10 cellular contexts compared by ENCODE assay signal in genomic region chr17:28684963-28685362, GRCh38. TPM values are rescaled to one million over a fixed set of nuclear protein-coding genes. Genes with fewer than 3 reads are reported as not detected.
DNase-seq lines count a peak whose midpoint lies in the region; ATAC-seq and TF ChIP-seq lines count a peak whose summit lies in the region.
"Had no signal": no experiment of that assay in that cellular context is flagged by ENCODE, and none has a peak within 500 bp of the region (broad histone marks: within the 10 kb centered on the region; RNA-seq: fewer than 3 reads in every experiment).

No MANE protein-coding gene starts in this region.

- H3K27ac ChIP-seq in RWPE2 (ENCODE audit: poor library complexity, severe bottlenecking) (no peak overlapping the region), smooth muscle cell (ENCODE audit: low read depth) (no peak overlapping the region)
- H3K27ac ChIP-seq: thoracic aorta had no signal

- H3K4me3 ChIP-seq in RWPE2 (ENCODE audit: severe bottlenecking) (no peak overlapping the region), smooth muscle cell (no peak overlapping the region)
- H3K4me3 ChIP-seq: thoracic aorta had no signal

- H3K36me3 ChIP-seq in RWPE2 (ENCODE audit: low read depth) (peaks cover 99% of the 10 kb centered on the region), smooth muscle cell (ENCODE audit: low read depth) (peaks cover 79% of the 10 kb centered on the region)

- TF ChIP-seq CTCF in RWPE2 (IDR thresholded peaks at IDR 0.05; ENCODE audit: poor library complexity, severe bottlenecking) (peak; percentile 27), smooth muscle cell (IDR thresholded peaks at IDR 0.05; ENCODE audit: borderline replicate concordance, insufficient read depth, poor library complexity, severe bottlenecking) (no peak)

- DNase-seq in NCI-H1105 treated with DMSO at 0.1 percent for 48 hours (lab: John Stamatoyannopoulos, UW) (peak; percentile 13), NCI-H1105 (lab: John Stamatoyannopoulos, UW) (no peak), RWPE2 (ENCODE audit: low spot score) (no peak), globus pallidus (ENCODE audit: low spot score) (peak; percentile 87), smooth muscle cell (lab: John Stamatoyannopoulos, UW; ENCODE audit: unreplicated experiment) (peak; percentile 6), 8988T (no peak)
- no peak for DNase-seq in activated CD8-positive, alpha-beta memory T cell treated with anti-CD3 and anti-CD28 coated beads for 24 hours
- DNase-seq: activated B cell treated with CpG ODN at 0.5 μM for 24 hours had no signal

- H3K9ac ChIP-seq in smooth muscle cell (ENCODE audit: low read depth): no peak overlapping the region

- WGBS in smooth muscle cell (ENCODE audit: low lambda C conversion rate): 21% methylated on average over 3 of the region's 3 CpGs

- no peak overlapping the region for H3K4me2 ChIP-seq in smooth muscle cell

- H3K79me2 ChIP-seq in smooth muscle cell (ENCODE audit: low read depth): no peaks in the 10 kb centered on the region

- H3K9me3 ChIP-seq in RWPE2 (ENCODE audit: severe bottlenecking) (no peaks in the 10 kb centered on the region), smooth muscle cell (replicated peaks; ENCODE audit: low read depth) (no peaks in the 10 kb centered on the region)
- H3K9me3 ChIP-seq: thoracic aorta had no signal

- no peak overlapping the region for H2AFZ ChIP-seq in smooth muscle cell (ENCODE audit: low read depth)

- H3K27me3 ChIP-seq in RWPE2 (ENCODE audit: insufficient read depth, poor library complexity, severe bottlenecking): no peaks in the 10 kb centered on the region
- H3K27me3 ChIP-seq in smooth muscle cell (ENCODE audit: low read depth): no peaks in the 10 kb centered on the region

- H4K20me1 ChIP-seq in smooth muscle cell (ENCODE audit: low read depth): peaks cover 6% of the 10 kb centered on the region

- ATAC-seq in RWPE2 (ENCODE audit: low read depth) (peak; percentile 19; the same call in 1 of the 3 replicates), HG03432 (IDR thresholded peaks at IDR 0.05; ENCODE audit: unreplicated experiment) (no peak)

- H3F3A ChIP-seq in smooth muscle cell (ENCODE audit: low read depth): peaks cover 4% of the 10 kb centered on the region

- H3K4me1 ChIP-seq in RWPE2 (ENCODE audit: insufficient read depth, poor library complexity, severe bottlenecking) (no peaks in the 10 kb centered on the region), smooth muscle cell (ENCODE audit: low read depth) (no peaks in the 10 kb centered on the region)

RNA-seq across cellular contexts. Expression of gene SUPT6H, which starts 23.0 kb away (rescaled TPM):
- total RNA-seq in smooth muscle cell: 48.5 and 64.0 TPM in 2 replicates
- polyA plus RNA-seq in smooth muscle cell: 22.4 and 26.1 TPM in 2 replicates

RNA-seq across cellular contexts. Expression of gene SDF2, which starts 23.3 kb away (rescaled TPM):
- 78.8 and 88.6 TPM in 2 replicates for total RNA-seq in smooth muscle cell
- 87.9 and 96.5 TPM in 2 replicates for polyA plus RNA-seq in smooth muscle cell

RNA-seq across cellular contexts. Expression of gene PROCA1, which starts 26.7 kb away (rescaled TPM):
- total RNA-seq in smooth muscle cell: 1.9 and 3.0 TPM in 2 replicates
- polyA plus RNA-seq in smooth muscle cell: 1.8 and 3.0 TPM in 2 replicates

RNA-seq across cellular contexts. Expression of gene RAB34, which starts 32.7 kb away (rescaled TPM):
- total RNA-seq in smooth muscle cell: 141 and 208 TPM in 2 replicates
- 256 and 289 TPM in 2 replicates for polyA plus RNA-seq in smooth muscle cell

RNA-seq across cellular contexts. Expression of gene RPL23A, which starts 34.8 kb away (rescaled TPM):
- 626 and 629 TPM in 2 replicates for total RNA-seq in smooth muscle cell
- 1,149 and 1,234 TPM in 2 replicates for polyA plus RNA-seq in smooth muscle cell

Comparison
In these comparisons a context has a peak if more than half of its experiments do, and no peak if none do; other contexts are left out.
1. DNase-seq: peak in NCI-H1105 treated with DMSO at 0.1 percent for 48 hours (single experiment), globus pallidus (single experiment) and smooth muscle cell (single experiment); none in NCI-H1105 (single experiment), RWPE2 (single experiment), 8988T (single experiment) and activated CD8-positive, alpha-beta memory T cell treated with anti-CD3 and anti-CD28 coated beads for 24 hours (single experiment).